ENCODE assay signal across 19 cellular contexts in the genomic region with DNA sequence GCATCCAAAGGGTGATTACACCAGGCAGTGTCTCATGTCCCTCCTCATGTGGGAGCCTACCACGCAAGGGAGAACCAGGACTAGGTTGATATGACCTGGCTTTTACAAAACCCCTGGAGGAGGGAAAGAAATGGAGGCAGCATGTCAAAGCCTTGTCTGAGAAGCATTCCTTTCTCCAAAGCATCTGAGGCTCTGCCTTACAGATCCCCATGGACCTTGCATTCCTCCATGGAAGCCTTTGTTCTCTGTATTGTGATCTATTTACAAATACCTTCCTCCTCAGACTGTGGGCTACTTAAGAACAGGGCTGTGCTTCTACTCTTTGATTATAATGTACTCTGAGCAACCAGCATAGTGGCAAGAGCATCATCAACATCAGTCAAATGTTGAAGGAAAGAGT.
DNase-seq lines count a peak whose midpoint lies in the region; ATAC-seq, FAIRE-seq and TF ChIP-seq lines count a peak whose summit lies in the region.
"Had no signal": no experiment of that assay in that cellular context is flagged by ENCODE, and none has a peak within 500 bp of the region (broad histone marks: within the 10 kb centered on the region; RNA-seq: fewer than 3 reads in every experiment).

No MANE protein-coding gene starts in this region.

- no peak for TF ChIP-seq EP300 in H1 (IDR thresholded peaks at IDR 0.05; ENCODE audit: borderline replicate concordance in 1 of 2, low read depth in 2 of 2, low read length in 2 of 2)

- intact Hi-C loops in heart right ventricle (cut with DNase I) (loop anchor here in 2 of 10 donors (5.0 kb wide), 1 partner anchor 42 kb away; no protein-coding TSS in a partner anchor), Right ventricle myocardium inferior (cut with DNase I) (loop anchor here (5.0 kb wide), 1 partner anchor 47 kb away; no protein-coding TSS in a partner anchor)
- intact Hi-C loops in CD4-positive, alpha-beta memory T cell (cut with micrococcal nuclease): no loop called here

- POLR2A ChIA-PET in H1 (lab: Charles Lee; ENCODE audit: partially characterized antibody): interaction anchor here (1.0 kb wide), 1 partner anchor 321 kb away, joined by 3 read pairs; no protein-coding TSS in a partner anchor
- POLR2A ChIA-PET in CD4-positive, alpha-beta memory T cell (lab: Charles Lee; ENCODE audit: partially characterized antibody): no interaction called here

- H3K23me2 ChIP-seq in H1 (ENCODE audit: low read depth, low read length): no peaks in the 10 kb centered on the region

- H3K36me3 ChIP-seq in heart right ventricle: no peaks in the 10 kb centered on the region
- no peaks in the 10 kb centered on the region for H3K36me3 ChIP-seq in H1 (ENCODE audit: control insufficient read depth in 2 of 4, insufficient read depth in 4 of 4, low read length in 3 of 4)
- no peaks in the 10 kb centered on the region for H3K36me3 ChIP-seq in mesodermal cell (ENCODE audit: control insufficient read depth, insufficient read depth, low read length)
- H3K36me3 ChIP-seq in CD4-positive, alpha-beta memory T cell (ENCODE audit: insufficient read depth, low read length): no peaks in the 10 kb centered on the region
- no peaks in the 10 kb centered on the region for H3K36me3 ChIP-seq in smooth muscle cell (ENCODE audit: low read depth)
- H3K36me3 ChIP-seq: BLaER1 had no signal

- H3K36me3 Mint-ChIP-seq in CD4-positive, alpha-beta memory T cell: no peaks in the 10 kb centered on the region
- H3K36me3 Mint-ChIP-seq: CD8-positive, alpha-beta memory T cell had no signal

- CTCF ChIA-PET in H1 (lab: Charles Lee; ENCODE audit: partially characterized antibody): no interaction called here
- CTCF ChIA-PET in CD4-positive, alpha-beta memory T cell (lab: Charles Lee; ENCODE audit: partially characterized antibody): no interaction called here

- H3K27ac ChIP-seq in heart right ventricle (peak overlapping the region in 6 of 10 donors; percentile 0 to 46 (median 20)), H1 (ENCODE audit: low read depth, low read length) (no peak overlapping the region), mesodermal cell (ENCODE audit: low read depth, low read length, severe bottlenecking) (peak overlapping the region; percentile 60), smooth muscle cell (ENCODE audit: low read depth) (no peak overlapping the region)
- H3K27ac ChIP-seq in CD4-positive, alpha-beta memory T cell (ENCODE audit: low read depth, low read length): no peak overlapping the region
- H3K27ac ChIP-seq: BLaER1, KMS-11, PC-9 had no signal

- H3K4me3 Mint-ChIP-seq in CD4-positive, alpha-beta memory T cell: no peak overlapping the region
- H3K4me3 Mint-ChIP-seq: CD8-positive, alpha-beta memory T cell had no signal

- no peak overlapping the region for H2BK120ac ChIP-seq in H1 (replicated peaks; ENCODE audit: low read depth, low read length)

- FAIRE-seq in H1 (lab: Jason Lieb, UNC): no peak
- FAIRE-seq: GM12878, HepG2 had no signal

- no peaks in the 10 kb centered on the region for H4K20me1 ChIP-seq in H1 (replicated peaks in 1 of 2; ENCODE audit: control insufficient read depth in 1 of 2, insufficient read depth in 2 of 2, low read length in 2 of 2)
- no peaks in the 10 kb centered on the region for H4K20me1 ChIP-seq in smooth muscle cell (ENCODE audit: low read depth)
- H4K20me1 ChIP-seq: BLaER1 had no signal

- 84 to 93% methylated on average over 1 of the region's 1 CpG for WGBS in heart right ventricle, 2 donors
- WGBS in H1 (ENCODE audit: extremely low coverage in 1 of 2, insufficient coverage in 1 of 2, insufficient read length in 1 of 2, insufficient replicate concordance in 2 of 2, low coverage in 1 of 2, low lambda C conversion rate in 2 of 2, missing lambda C conversion rate in 1 of 2), 2 experiments: 100% methylated on average over 1 of the region's 1 CpG; no CpG with 5 or more reads in 1 of the 2 experiments
- 75 to 100% methylated on average over 1 of the region's 1 CpG for WGBS in mesodermal cell (ENCODE audit: insufficient coverage in 2 of 2), 2 experiments
- 96% methylated on average over 1 of the region's 1 CpG for WGBS in smooth muscle cell (ENCODE audit: low lambda C conversion rate)

- H3K79me1 ChIP-seq in H1 (ENCODE audit: low read depth, low read length): no peaks in the 10 kb centered on the region

- no peak for TF ChIP-seq POLR2A in H1 (IDR thresholded peaks at IDR 0.05; ENCODE audit: control extremely low read depth in 1 of 2, low read depth in 2 of 2, low read length in 2 of 2)

- H2AK5ac ChIP-seq in H1 (ENCODE audit: low read depth, low read length): peak overlapping the region; percentile 67; the same call in 1 of the 2 replicates

- no peak overlapping the region for H3K27ac Mint-ChIP-seq in CD4-positive, alpha-beta memory T cell
- H3K27ac Mint-ChIP-seq: CD8-positive, alpha-beta memory T cell had no signal

- peak overlapping the region; percentile 33; the same call in 1 of the 2 replicates for H3K18ac ChIP-seq in H1 (ENCODE audit: extremely low read depth, low read length)

- H2BK12ac ChIP-seq in H1 (ENCODE audit: low read depth, low read length): 0 out of 2 replicates have a peak overlapping the region, but pooled peaks have one; percentile 41

- H3K56ac ChIP-seq in H1 (replicated peaks; ENCODE audit: insufficient read length, low read depth, low read length): no peak overlapping the region

- no peaks in the 10 kb centered on the region for H3F3A ChIP-seq in smooth muscle cell (ENCODE audit: low read depth)

- H2BK20ac ChIP-seq in H1 (ENCODE audit: low read length): no peak overlapping the region

- H3K4me2 ChIP-seq in H1 (ENCODE audit: insufficient read depth in 1 of 2, low read depth in 2 of 2, low read length in 2 of 2) (no peak overlapping the region), smooth muscle cell (no peak overlapping the region)
- H3K4me2 ChIP-seq: BLaER1, KMS-11, PC-9 had no signal

- H3K27me3 ChIP-seq in heart right ventricle: no peaks in the 10 kb centered on the region
- H3K27me3 ChIP-seq in H1 (replicated peaks in 1 of 4; ENCODE audit: control insufficient read depth in 3 of 4, extremely low read depth in 1 of 4, insufficient read depth in 3 of 4, low read length in 3 of 4): no peaks in the 10 kb centered on the region; a peak in 1 of 7 replicates
- H3K27me3 ChIP-seq in CD4-positive, alpha-beta memory T cell (ENCODE audit: insufficient read depth, low read length): no peaks in the 10 kb centered on the region
- H3K27me3 ChIP-seq in smooth muscle cell (ENCODE audit: low read depth): no peaks in the 10 kb centered on the region
- H3K27me3 ChIP-seq: BLaER1 had no signal

- H4K91ac ChIP-seq in H1 (replicated peaks; ENCODE audit: insufficient read length, low read length): no peak overlapping the region

- no peaks in the 10 kb centered on the region for H3K9me3 Mint-ChIP-seq in CD4-positive, alpha-beta memory T cell
- H3K9me3 Mint-ChIP-seq: CD8-positive, alpha-beta memory T cell had no signal

- H3K79me2 ChIP-seq in H1 (ENCODE audit: control insufficient read depth in 1 of 2, insufficient read depth in 2 of 2, low read length in 2 of 2) (no peaks in the 10 kb centered on the region), smooth muscle cell (ENCODE audit: low read depth) (no peaks in the 10 kb centered on the region)

- H3K14ac ChIP-seq in H1 (ENCODE audit: insufficient read length): no peak overlapping the region

- H3K4me1 ChIP-seq in heart right ventricle (peaks cover 10 to 72% (median 44%) of the 10 kb centered on the region in 9 donors), H1 (replicated peaks in 1 of 4; ENCODE audit: control insufficient read depth in 3 of 4, insufficient read depth in 4 of 4, low read length in 3 of 4) (peaks cover 2 to 5% (median 3%) of the 10 kb centered on the region in 4 experiments; a peak in 4 of 7 replicates), mesodermal cell (ENCODE audit: control insufficient read depth, insufficient read depth, low read length, poor library complexity, severe bottlenecking) (peaks cover 8% of the 10 kb centered on the region), smooth muscle cell (ENCODE audit: low read depth) (peaks cover 14% of the 10 kb centered on the region)
- no peaks in the 10 kb centered on the region for H3K4me1 ChIP-seq in CD4-positive, alpha-beta memory T cell (ENCODE audit: insufficient read depth, low read length)
- H3K4me1 ChIP-seq: BLaER1 had no signal

- no peak overlapping the region for H3K4ac ChIP-seq in H1 (replicated peaks; ENCODE audit: insufficient read length, low read depth, low read length)

- no peak overlapping the region for H3K23ac ChIP-seq in H1 (ENCODE audit: insufficient read length)

- TF ChIP-seq CTCF in heart right ventricle (IDR thresholded peaks at IDR 0.05) (no peak), H1 (IDR thresholded peaks at IDR 0.05; ENCODE audit: control extremely low read depth in 1 of 3, insufficient read depth in 1 of 3, low read depth in 1 of 3, low read length in 3 of 3) (no peak), smooth muscle cell (IDR thresholded peaks at IDR 0.05; ENCODE audit: borderline replicate concordance, insufficient read depth, poor library complexity, severe bottlenecking) (no peak)

- H3K9ac ChIP-seq in H1 (replicated peaks in 1 of 4; ENCODE audit: extremely low read depth in 1 of 4, low read depth in 3 of 4, low read length in 3 of 4) (no peak overlapping the region), smooth muscle cell (ENCODE audit: low read depth) (no peak overlapping the region)
- H3K9ac ChIP-seq: BLaER1, KMS-11 had no signal

- no peak for TF ChIP-seq RAD21 in H1 (IDR thresholded peaks at IDR 0.05 in 1 of 2, conservative IDR thresholded peaks at IDR 0.05 in 1 of 2; ENCODE audit: low read depth in 2 of 2, low read length in 2 of 2)

- H3K4me1 Mint-ChIP-seq in CD4-positive, alpha-beta memory T cell: no peaks in the 10 kb centered on the region
- H3K4me1 Mint-ChIP-seq: CD8-positive, alpha-beta memory T cell had no signal

- H4K5ac ChIP-seq in H1 (ENCODE audit: insufficient read length, low read depth, low read length): no peak overlapping the region

- peaks cover 8 to 12% of the 10 kb centered on the region in 2 donors for H3K27me3 Mint-ChIP-seq in CD4-positive, alpha-beta memory T cell

- H2BK15ac ChIP-seq in H1 (ENCODE audit: low read length): 0 out of 2 replicates have a peak overlapping the region, but pooled peaks have one; percentile 22

- H3K9me3 ChIP-seq in heart right ventricle: no peaks in the 10 kb centered on the region
- peaks cover 0 to 4% of the 10 kb centered on the region in 2 experiments; a peak in 1 of 4 replicates for H3K9me3 ChIP-seq in H1 (ENCODE audit: insufficient read depth in 2 of 2, low read depth in 1 of 2, low read length in 1 of 2)
- H3K9me3 ChIP-seq in mesodermal cell (ENCODE audit: control insufficient read depth, low read length): no peaks in the 10 kb centered on the region
- no peaks in the 10 kb centered on the region for H3K9me3 ChIP-seq in CD4-positive, alpha-beta memory T cell (ENCODE audit: control insufficient read depth in 1 of 2, low read length in 2 of 2)
- H3K9me3 ChIP-seq in smooth muscle cell (replicated peaks; ENCODE audit: low read depth): no peaks in the 10 kb centered on the region
- H3K9me3 ChIP-seq: BLaER1 had no signal

- H2BK5ac ChIP-seq in H1 (ENCODE audit: low read depth, low read length): no peak overlapping the region

- ATAC-seq in heart right ventricle (no peak), Right ventricle myocardium inferior (no peak)
- ATAC-seq: GM12878 had no signal

- DNase-seq in heart right ventricle (no peak), Right ventricle myocardium inferior (ENCODE audit: missing footprints) (no peak), H1 (ENCODE audit: low read depth in 1 of 2, low spot score in 2 of 2) (no peak), smooth muscle cell (lab: John Stamatoyannopoulos, UW; ENCODE audit: unreplicated experiment) (no peak)
- no peak for DNase-seq in CD4-positive, alpha-beta memory T cell
- no peak for DNase-seq in activated effector memory CD4-positive, alpha-beta T cell treated with anti-CD3 and anti-CD28 coated beads, Interleukin-2, amount 50 U/mL, for 16 hours
- no peak for DNase-seq in activated CD4-positive, alpha-beta T cell treated with anti-CD3 and anti-CD28 coated beads for 1 hour
- DNase-seq: CD8-positive, alpha-beta memory T cell; DND-41; GDM1; NCI-H1436; NCI-H2081; NCI-H748 treated with DMSO at 0.1 percent for 48 hours; PC-9 had no signal

- H3K4me3 ChIP-seq in heart right ventricle: no peak overlapping the region
- H3K4me3 ChIP-seq in H1 (ENCODE audit: extremely low read depth in 1 of 4, insufficient read depth in 2 of 4, low read depth in 3 of 4, low read length in 4 of 4): no peak overlapping the region
- H3K4me3 ChIP-seq in mesodermal cell (ENCODE audit: extremely low read depth, insufficient read depth, low read length, poor library complexity, severe bottlenecking): no peak overlapping the region
- H3K4me3 ChIP-seq in CD4-positive, alpha-beta memory T cell (ENCODE audit: low read length in 2 of 2): no peak overlapping the region
- no peak overlapping the region for H3K4me3 ChIP-seq in smooth muscle cell
- H3K4me3 ChIP-seq: BLaER1, GM12878, PC-9 had no signal

- 0 out of 2 replicates have a peak overlapping the region, but pooled peaks have one; percentile 3 for H2AFZ ChIP-seq in H1 (ENCODE audit: low read length)
- no peak overlapping the region for H2AFZ ChIP-seq in smooth muscle cell (ENCODE audit: low read depth)
- H2AFZ ChIP-seq: PC-9 had no signal

- H4K8ac ChIP-seq in H1 (ENCODE audit: extremely low read depth, insufficient read depth, low read length): no peak overlapping the region

Comparison
In these comparisons a context has a peak if more than half of its experiments do, and no peak if none do; other contexts are left out.
1. H3K27ac ChIP-seq: peak in heart right ventricle (6 of 10) and mesodermal cell (single experiment); none in H1 (single experiment), CD4-positive, alpha-beta memory T cell (single experiment) and smooth muscle cell (single experiment).